ENCODE assay signal across 1 cellular context in the genomic region with DNA sequence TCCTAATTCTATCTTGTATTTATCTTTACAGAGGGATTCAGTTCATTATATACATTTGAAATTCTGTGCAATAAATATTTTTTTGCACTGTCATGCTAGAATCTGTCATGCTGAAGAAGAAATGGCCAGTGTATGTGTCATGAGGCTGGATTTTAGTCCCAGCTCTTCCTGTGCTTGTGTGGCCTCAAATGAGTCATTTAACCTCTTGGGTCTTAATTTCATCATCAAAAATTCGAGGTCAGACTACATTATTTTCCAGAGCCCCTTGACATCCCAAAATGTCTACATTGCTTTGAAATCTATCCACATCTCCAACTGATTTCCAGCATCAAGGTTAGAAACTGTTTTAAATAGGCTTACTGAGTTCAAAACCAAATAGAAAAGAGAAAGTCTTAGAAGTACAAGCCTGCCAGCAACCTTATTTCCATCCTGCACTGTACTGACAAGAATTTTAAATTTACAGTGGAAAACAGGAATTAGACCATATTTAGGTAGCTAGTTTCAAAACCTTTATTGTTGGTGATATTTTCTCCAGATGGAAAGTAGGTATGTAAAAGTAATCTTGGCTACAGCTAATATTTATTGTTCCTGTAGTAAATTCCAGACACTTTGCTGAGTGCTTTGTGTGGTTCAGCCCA.
TF ChIP-seq lines count a peak whose summit lies in the region.

No MANE protein-coding gene starts in this region.

TF ChIP-seq in K562, 482 proteins besides CTCF, POLR2A, EP300 and RAD21 (continued from another document and continues in another):
- TF ChIP-seq, protein P1, sequence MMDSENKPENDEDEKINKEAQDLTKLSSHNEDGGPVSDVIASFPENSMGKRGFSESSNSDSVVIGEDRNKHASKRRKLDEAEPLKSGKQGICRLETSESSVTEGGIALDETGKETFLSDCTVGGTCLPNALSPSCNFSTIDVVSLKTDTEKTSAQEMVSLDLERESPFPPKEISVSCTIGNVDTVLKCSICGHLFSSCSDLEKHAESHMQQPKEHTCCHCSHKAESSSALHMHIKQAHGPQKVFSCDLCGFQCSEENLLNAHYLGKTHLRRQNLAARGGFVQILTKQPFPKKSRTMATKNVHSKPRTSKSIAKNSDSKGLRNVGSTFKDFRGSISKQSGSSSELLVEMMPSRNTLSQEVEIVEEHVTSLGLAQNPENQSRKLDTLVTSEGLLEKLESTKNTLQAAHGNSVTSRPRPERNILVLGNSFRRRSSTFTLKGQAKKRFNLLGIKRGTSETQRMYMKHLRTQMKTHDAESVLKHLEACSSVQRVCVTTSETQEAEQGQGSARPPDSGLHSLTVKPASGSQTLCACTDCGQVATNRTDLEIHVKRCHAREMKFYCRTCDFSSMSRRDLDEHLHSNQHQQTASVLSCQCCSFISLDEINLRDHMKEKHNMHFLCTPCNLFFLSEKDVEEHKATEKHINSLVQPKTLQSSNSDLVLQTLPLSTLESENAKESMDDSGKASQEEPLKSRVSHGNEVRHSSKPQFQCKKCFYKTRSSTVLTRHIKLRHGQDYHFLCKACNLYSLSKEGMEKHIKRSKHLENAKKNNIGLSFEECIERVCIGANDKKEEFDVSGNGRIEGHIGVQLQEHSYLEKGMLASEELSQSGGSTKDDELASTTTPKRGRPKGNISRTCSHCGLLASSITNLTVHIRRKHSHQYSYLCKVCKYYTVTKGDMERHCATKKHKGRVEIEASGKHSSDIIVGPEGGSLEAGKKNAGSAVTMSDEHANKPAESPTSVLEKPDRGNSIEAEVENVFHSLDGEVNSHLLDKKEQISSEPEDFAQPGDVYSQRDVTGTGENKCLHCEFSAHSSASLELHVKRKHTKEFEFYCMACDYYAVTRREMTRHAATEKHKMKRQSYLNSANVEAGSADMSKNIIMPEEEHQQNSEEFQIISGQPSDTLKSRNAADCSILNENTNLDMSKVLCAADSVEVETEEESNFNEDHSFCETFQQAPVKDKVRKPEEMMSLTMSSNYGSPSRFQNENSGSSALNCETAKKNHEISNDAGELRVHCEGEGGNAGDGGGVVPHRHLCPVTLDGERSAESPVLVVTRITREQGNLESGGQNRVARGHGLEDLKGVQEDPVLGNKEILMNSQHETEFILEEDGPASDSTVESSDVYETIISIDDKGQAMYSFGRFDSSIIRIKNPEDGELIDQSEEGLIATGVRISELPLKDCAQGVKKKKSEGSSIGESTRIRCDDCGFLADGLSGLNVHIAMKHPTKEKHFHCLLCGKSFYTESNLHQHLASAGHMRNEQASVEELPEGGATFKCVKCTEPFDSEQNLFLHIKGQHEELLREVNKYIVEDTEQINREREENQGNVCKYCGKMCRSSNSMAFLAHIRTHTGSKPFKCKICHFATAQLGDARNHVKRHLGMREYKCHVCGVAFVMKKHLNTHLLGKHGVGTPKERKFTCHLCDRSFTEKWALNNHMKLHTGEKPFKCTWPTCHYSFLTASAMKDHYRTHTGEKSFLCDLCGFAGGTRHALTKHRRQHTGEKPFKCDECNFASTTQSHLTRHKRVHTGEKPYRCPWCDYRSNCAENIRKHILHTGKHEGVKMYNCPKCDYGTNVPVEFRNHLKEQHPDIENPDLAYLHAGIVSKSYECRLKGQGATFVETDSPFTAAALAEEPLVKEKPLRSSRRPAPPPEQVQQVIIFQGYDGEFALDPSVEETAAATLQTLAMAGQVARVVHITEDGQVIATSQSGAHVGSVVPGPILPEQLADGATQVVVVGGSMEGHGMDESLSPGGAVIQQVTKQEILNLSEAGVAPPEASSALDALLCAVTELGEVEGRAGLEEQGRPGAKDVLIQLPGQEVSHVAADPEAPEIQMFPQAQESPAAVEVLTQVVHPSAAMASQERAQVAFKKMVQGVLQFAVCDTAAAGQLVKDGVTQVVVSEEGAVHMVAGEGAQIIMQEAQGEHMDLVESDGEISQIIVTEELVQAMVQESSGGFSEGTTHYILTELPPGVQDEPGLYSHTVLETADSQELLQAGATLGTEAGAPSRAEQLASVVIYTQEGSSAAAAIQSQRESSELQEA (IDR thresholded peaks at IDR 0.05; ENCODE audit: low read depth) = no peak
- TF ChIP-seq BHLHE40 (IDR thresholded peaks at IDR 0.05; ENCODE audit: low read length) = no peak
- TF ChIP-seq, protein P2, sequence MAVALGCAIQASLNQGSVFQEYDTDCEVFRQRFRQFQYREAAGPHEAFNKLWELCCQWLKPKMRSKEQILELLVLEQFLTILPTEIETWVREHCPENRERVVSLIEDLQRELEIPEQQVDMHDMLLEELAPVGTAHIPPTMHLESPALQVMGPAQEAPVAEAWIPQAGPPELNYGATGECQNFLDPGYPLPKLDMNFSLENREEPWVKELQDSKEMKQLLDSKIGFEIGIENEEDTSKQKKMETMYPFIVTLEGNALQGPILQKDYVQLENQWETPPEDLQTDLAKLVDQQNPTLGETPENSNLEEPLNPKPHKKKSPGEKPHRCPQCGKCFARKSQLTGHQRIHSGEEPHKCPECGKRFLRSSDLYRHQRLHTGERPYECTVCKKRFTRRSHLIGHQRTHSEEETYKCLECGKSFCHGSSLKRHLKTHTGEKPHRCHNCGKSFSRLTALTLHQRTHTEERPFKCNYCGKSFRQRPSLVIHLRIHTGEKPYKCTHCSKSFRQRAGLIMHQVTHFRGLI (CRISPR knock-in tag; IDR thresholded peaks at IDR 0.05) = no peak
- TF ChIP-seq RBBP5 (IDR thresholded peaks at IDR 0.05; ENCODE audit: borderline replicate concordance, insufficient read depth, low read length, poor library complexity, severe bottlenecking) = no peak
- TF ChIP-seq, protein P3, sequence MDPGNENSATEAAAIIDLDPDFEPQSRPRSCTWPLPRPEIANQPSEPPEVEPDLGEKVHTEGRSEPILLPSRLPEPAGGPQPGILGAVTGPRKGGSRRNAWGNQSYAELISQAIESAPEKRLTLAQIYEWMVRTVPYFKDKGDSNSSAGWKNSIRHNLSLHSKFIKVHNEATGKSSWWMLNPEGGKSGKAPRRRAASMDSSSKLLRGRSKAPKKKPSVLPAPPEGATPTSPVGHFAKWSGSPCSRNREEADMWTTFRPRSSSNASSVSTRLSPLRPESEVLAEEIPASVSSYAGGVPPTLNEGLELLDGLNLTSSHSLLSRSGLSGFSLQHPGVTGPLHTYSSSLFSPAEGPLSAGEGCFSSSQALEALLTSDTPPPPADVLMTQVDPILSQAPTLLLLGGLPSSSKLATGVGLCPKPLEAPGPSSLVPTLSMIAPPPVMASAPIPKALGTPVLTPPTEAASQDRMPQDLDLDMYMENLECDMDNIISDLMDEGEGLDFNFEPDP (CRISPR knock-in tag; IDR thresholded peaks at IDR 0.05) = no peak
- no peak for TF ChIP-seq SUPT5H (IDR thresholded peaks at IDR 0.05)
- TF ChIP-seq CEBPG (CRISPR knock-in tag; IDR thresholded peaks at IDR 0.05) = no peak
- peak in 1 of 2 experiments; percentile 92; a peak in 2 of 4 replicates for TF ChIP-seq CEBPG (tag; conservative IDR thresholded peaks at IDR 0.05 in 1 of 2, IDR thresholded peaks at IDR 0.05 in 1 of 2)
- no peak for TF ChIP-seq ZNF76 (CRISPR knock-in tag; IDR thresholded peaks at IDR 0.05; ENCODE audit: borderline replicate concordance)
- TF ChIP-seq HDAC3 (IDR thresholded peaks at IDR 0.05; ENCODE audit: borderline replicate concordance, partially characterized antibody) = no peak
- TF ChIP-seq, protein P4, sequence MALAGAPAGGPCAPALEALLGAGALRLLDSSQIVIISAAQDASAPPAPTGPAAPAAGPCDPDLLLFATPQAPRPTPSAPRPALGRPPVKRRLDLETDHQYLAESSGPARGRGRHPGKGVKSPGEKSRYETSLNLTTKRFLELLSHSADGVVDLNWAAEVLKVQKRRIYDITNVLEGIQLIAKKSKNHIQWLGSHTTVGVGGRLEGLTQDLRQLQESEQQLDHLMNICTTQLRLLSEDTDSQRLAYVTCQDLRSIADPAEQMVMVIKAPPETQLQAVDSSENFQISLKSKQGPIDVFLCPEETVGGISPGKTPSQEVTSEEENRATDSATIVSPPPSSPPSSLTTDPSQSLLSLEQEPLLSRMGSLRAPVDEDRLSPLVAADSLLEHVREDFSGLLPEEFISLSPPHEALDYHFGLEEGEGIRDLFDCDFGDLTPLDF (CRISPR knock-in tag; IDR thresholded peaks at IDR 0.05) = no peak
- no peak for TF ChIP-seq RUNX1 (IDR thresholded peaks at IDR 0.05; ENCODE audit: low read depth)
- TF ChIP-seq C11orf30 (IDR thresholded peaks at IDR 0.05; ENCODE audit: low read depth) = peak; percentile 67
- TF ChIP-seq SRSF7 (optimal IDR thresholded peaks at IDR 0.05; ENCODE audit: low read depth, low read length) = no peak
- TF ChIP-seq, protein P5, sequence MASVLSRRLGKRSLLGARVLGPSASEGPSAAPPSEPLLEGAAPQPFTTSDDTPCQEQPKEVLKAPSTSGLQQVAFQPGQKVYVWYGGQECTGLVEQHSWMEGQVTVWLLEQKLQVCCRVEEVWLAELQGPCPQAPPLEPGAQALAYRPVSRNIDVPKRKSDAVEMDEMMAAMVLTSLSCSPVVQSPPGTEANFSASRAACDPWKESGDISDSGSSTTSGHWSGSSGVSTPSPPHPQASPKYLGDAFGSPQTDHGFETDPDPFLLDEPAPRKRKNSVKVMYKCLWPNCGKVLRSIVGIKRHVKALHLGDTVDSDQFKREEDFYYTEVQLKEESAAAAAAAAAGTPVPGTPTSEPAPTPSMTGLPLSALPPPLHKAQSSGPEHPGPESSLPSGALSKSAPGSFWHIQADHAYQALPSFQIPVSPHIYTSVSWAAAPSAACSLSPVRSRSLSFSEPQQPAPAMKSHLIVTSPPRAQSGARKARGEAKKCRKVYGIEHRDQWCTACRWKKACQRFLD (CRISPR knock-in tag; IDR thresholded peaks at IDR 0.05) = peak; percentile 63; the same call in 1 of the 2 replicates
- TF ChIP-seq, protein P6, sequence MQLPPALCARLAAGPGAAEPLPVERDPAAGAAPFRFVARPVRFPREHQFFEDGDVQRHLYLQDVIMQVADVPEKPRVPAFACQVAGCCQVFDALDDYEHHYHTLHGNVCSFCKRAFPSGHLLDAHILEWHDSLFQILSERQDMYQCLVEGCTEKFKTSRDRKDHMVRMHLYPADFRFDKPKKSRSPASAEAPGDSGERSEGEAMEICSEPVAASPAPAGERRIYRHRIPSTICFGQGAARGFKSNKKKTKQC (CRISPR knock-in tag; IDR thresholded peaks at IDR 0.05) = no peak
- TF ChIP-seq, protein P7, sequence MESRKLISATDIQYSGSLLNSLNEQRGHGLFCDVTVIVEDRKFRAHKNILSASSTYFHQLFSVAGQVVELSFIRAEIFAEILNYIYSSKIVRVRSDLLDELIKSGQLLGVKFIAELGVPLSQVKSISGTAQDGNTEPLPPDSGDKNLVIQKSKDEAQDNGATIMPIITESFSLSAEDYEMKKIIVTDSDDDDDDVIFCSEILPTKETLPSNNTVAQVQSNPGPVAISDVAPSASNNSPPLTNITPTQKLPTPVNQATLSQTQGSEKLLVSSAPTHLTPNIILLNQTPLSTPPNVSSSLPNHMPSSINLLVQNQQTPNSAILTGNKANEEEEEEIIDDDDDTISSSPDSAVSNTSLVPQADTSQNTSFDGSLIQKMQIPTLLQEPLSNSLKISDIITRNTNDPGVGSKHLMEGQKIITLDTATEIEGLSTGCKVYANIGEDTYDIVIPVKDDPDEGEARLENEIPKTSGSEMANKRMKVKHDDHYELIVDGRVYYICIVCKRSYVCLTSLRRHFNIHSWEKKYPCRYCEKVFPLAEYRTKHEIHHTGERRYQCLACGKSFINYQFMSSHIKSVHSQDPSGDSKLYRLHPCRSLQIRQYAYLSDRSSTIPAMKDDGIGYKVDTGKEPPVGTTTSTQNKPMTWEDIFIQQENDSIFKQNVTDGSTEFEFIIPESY (CRISPR knock-in tag; IDR thresholded peaks at IDR 0.05) = no peak
- peak; percentile 76 for TF ChIP-seq NFE2 (IDR thresholded peaks at IDR 0.05; ENCODE audit: low read depth)
- peak; percentile 75; the same call in 1 of the 2 replicates for TF ChIP-seq ZNF584 (CRISPR knock-in tag; IDR thresholded peaks at IDR 0.05; ENCODE audit: low read depth)
- no peak; the same call in 1 of the 2 replicates for TF ChIP-seq SMARCC2 (IDR thresholded peaks at IDR 0.05; ENCODE audit: low read depth)
- no peak for TF ChIP-seq ZC3H8 (IDR thresholded peaks at IDR 0.05)
- TF ChIP-seq TCF7 (IDR thresholded peaks at IDR 0.05; ENCODE audit: borderline replicate concordance) = no peak
- TF ChIP-seq BDP1 (IDR thresholded peaks at IDR 0.05; ENCODE audit: insufficient read depth, insufficient read length) = no peak
- TF ChIP-seq SREBF2 (CRISPR knock-in tag; IDR thresholded peaks at IDR 0.05) = no peak
- TF ChIP-seq, protein P8, sequence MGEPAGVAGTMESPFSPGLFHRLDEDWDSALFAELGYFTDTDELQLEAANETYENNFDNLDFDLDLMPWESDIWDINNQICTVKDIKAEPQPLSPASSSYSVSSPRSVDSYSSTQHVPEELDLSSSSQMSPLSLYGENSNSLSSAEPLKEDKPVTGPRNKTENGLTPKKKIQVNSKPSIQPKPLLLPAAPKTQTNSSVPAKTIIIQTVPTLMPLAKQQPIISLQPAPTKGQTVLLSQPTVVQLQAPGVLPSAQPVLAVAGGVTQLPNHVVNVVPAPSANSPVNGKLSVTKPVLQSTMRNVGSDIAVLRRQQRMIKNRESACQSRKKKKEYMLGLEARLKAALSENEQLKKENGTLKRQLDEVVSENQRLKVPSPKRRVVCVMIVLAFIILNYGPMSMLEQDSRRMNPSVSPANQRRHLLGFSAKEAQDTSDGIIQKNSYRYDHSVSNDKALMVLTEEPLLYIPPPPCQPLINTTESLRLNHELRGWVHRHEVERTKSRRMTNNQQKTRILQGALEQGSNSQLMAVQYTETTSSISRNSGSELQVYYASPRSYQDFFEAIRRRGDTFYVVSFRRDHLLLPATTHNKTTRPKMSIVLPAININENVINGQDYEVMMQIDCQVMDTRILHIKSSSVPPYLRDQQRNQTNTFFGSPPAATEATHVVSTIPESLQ (CRISPR knock-in tag; IDR thresholded peaks at IDR 0.05) = no peak
- no peak for TF ChIP-seq TARDBP (IDR thresholded peaks at IDR 0.05)
- TF ChIP-seq, protein P9, sequence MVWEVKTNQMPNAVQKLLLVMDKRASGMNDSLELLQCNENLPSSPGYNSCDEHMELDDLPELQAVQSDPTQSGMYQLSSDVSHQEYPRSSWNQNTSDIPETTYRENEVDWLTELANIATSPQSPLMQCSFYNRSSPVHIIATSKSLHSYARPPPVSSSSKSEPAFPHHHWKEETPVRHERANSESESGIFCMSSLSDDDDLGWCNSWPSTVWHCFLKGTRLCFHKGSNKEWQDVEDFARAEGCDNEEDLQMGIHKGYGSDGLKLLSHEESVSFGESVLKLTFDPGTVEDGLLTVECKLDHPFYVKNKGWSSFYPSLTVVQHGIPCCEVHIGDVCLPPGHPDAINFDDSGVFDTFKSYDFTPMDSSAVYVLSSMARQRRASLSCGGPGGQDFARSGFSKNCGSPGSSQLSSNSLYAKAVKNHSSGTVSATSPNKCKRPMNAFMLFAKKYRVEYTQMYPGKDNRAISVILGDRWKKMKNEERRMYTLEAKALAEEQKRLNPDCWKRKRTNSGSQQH (CRISPR knock-in tag; IDR thresholded peaks at IDR 0.05) = no peak
- TF ChIP-seq MTA2 (IDR thresholded peaks at IDR 0.05; ENCODE audit: low read depth) = no peak
- TF ChIP-seq, protein P10, sequence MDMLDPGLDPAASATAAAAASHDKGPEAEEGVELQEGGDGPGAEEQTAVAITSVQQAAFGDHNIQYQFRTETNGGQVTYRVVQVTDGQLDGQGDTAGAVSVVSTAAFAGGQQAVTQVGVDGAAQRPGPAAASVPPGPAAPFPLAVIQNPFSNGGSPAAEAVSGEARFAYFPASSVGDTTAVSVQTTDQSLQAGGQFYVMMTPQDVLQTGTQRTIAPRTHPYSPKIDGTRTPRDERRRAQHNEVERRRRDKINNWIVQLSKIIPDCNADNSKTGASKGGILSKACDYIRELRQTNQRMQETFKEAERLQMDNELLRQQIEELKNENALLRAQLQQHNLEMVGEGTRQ (CRISPR knock-in tag; IDR thresholded peaks at IDR 0.05) = no peak
- TF ChIP-seq ZEB2 (IDR thresholded peaks at IDR 0.05) = no peak
